ENCODE assay signal across 20 cellular contexts in the genomic region with DNA sequence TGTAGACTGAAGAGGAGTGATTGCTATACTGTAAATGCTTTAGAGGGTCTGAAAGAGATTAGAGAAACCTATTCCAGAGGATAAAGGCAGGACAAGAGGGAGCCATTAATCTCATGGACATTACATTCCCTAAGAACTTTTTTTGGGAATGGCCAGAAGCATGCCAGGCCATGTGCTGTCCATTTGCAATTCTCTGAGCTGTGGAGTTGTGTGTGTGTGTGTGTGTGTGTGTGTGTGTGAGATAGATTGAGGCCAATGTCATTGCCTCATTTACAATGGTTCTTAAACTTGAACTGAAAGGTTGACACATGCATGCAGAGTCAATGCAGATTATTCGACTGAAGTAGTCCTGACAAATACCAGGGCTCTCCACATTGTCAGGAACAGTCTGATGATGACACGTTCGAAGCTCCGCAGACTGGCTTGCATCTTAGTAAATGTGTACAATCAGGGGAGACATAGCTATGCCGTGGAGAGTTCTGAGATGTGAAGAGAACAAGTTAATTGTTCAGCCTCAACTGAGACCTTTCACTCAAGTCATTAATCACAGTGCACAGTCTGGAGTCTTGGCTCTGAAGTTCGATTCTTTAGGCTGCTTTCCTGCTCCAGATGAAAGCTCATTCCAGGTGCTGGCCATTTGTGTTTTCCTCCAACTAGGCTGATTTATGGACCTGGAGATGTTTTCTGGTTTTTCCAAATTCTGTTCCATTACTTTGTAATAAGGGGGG.
DNase-seq lines count a peak whose midpoint lies in the region; ATAC-seq, FAIRE-seq and TF ChIP-seq lines count a peak whose summit lies in the region.
"Had no signal": no experiment of that assay in that cellular context is flagged by ENCODE, and none has a peak within 500 bp of the region (broad histone marks: within the 10 kb centered on the region; RNA-seq: fewer than 3 reads in every experiment).

No MANE protein-coding gene starts in this region.

- CTCF ChIA-PET in K562 (lab: Yijun Ruan, JAX; ENCODE audit: low intra/inter-chr PET ratio) = no interaction called here

- H3K9me1 ChIP-seq in K562 (ENCODE audit: control insufficient read depth, insufficient read depth, low read length) (no peaks in the 10 kb centered on the region), keratinocyte (ENCODE audit: control insufficient read depth, extremely low read depth, insufficient read depth, low read length) (no peaks in the 10 kb centered on the region)

- no peaks in the 10 kb centered on the region for H3K36me3 Mint-ChIP-seq in activated T-cell treated with anti-CD3 and anti-CD28 coated beads, Interleukin-2, amount 50 U/mL, for 24 hours (ENCODE audit: low read depth)
- H3K36me3 Mint-ChIP-seq: brain had no signal

- no peaks in the 10 kb centered on the region for H3K9me3 Mint-ChIP-seq in activated T-cell treated with anti-CD3 and anti-CD28 coated beads, Interleukin-2, amount 50 U/mL, for 24 hours
- H3K9me3 Mint-ChIP-seq: activated CD4-positive, alpha-beta T cell treated with anti-CD3 and anti-CD28 coated beads, Interleukin-2, amount 10 ng/mL, durations not matched to agents 7 days and 5 days had no signal

- H3K4me3 Mint-ChIP-seq in activated T-cell treated with anti-CD3 and anti-CD28 coated beads, Interleukin-2, amount 50 U/mL, for 24 hours = no peak overlapping the region
- H3K4me3 Mint-ChIP-seq: activated CD4-positive, alpha-beta T cell treated with anti-CD3 and anti-CD28 coated beads, Interleukin-2, amount 10 ng/mL, durations not matched to agents 7 days and 5 days; activated T-cell treated with anti-CD3 and anti-CD28 coated beads, Interleukin-2, amount 50 U/mL, for 72 hours had no signal

- FAIRE-seq in K562 (lab: Jason Lieb, UNC) = no peak
- FAIRE-seq in keratinocyte (lab: Jason Lieb, UNC) = peak; percentile 66
- no peak for FAIRE-seq in small intestine (lab: Jason Lieb, UNC)
- FAIRE-seq: frontal cortex, HepG2, urothelium cell line had no signal

- H4K20me1 ChIP-seq in K562 (replicated peaks; ENCODE audit: control insufficient read depth, insufficient read depth, low read length) (no peaks in the 10 kb centered on the region), keratinocyte (ENCODE audit: control insufficient read depth, extremely low read depth, insufficient read depth, low read length) (no peaks in the 10 kb centered on the region)

- POLR2A ChIA-PET in K562 (lab: Yijun Ruan, JAX) = no interaction called here

- no peaks in the 10 kb centered on the region for H3K9me3 ChIP-seq in K562 (replicated peaks; ENCODE audit: control insufficient read depth, insufficient read depth, low read depth, low read length)
- no peaks in the 10 kb centered on the region for H3K9me3 ChIP-seq in keratinocyte (ENCODE audit: control insufficient read depth, low read depth, low read length)
- no peaks in the 10 kb centered on the region for H3K9me3 ChIP-seq in testis
- no peaks in the 10 kb centered on the region for H3K9me3 ChIP-seq in small intestine (ENCODE audit: control insufficient read depth, low read depth)
- H3K9me3 ChIP-seq: spleen, suprapubic skin had no signal

- no peak for ATAC-seq in K562
- ATAC-seq: activated T-cell treated with anti-CD3 and anti-CD28 coated beads, Interleukin-2, amount 50 U/mL, for 72 hours; HepG2; left cardiac atrium had no signal

- no peaks in the 10 kb centered on the region for H3K27me3 Mint-ChIP-seq in activated T-cell treated with anti-CD3 and anti-CD28 coated beads, Interleukin-2, amount 50 U/mL, for 24 hours
- H3K27me3 Mint-ChIP-seq: activated CD4-positive, alpha-beta T cell treated with anti-CD3 and anti-CD28 coated beads, Interleukin-2, amount 10 ng/mL, durations not matched to agents 7 days and 5 days had no signal

- no peak overlapping the region for H3K27ac Mint-ChIP-seq in activated T-cell treated with anti-CD3 and anti-CD28 coated beads, Interleukin-2, amount 50 U/mL, for 24 hours
- H3K27ac Mint-ChIP-seq: activated CD4-positive, alpha-beta T cell treated with anti-CD3 and anti-CD28 coated beads, Interleukin-2, amount 10 ng/mL, durations not matched to agents 7 days and 5 days; activated T-cell treated with anti-CD3 and anti-CD28 coated beads, Interleukin-2, amount 50 U/mL, for 72 hours had no signal

- TF ChIP-seq POLR2A in K562 (conservative IDR thresholded peaks at IDR 0.05) (no peak), testis (IDR thresholded peaks at IDR 0.05) (no peak)

- H3K27me3 ChIP-seq in K562 (ENCODE audit: control insufficient read depth in 2 of 2, insufficient read depth in 2 of 2, low read length in 2 of 2) (no peaks in the 10 kb centered on the region), keratinocyte (ENCODE audit: control insufficient read depth, extremely low read depth, insufficient read depth, low read length) (no peaks in the 10 kb centered on the region), testis (no peaks in the 10 kb centered on the region), small intestine (ENCODE audit: control insufficient read depth in 2 of 2, insufficient read depth in 2 of 2, low read length in 2 of 2) (no peaks in the 10 kb centered on the region)
- H3K27me3 ChIP-seq: spleen, suprapubic skin had no signal

- in situ Hi-C loops in K562 (cut with MboI) = no loop called here

- DNase-seq in NCI-H446 (lab: John Stamatoyannopoulos, UW) (peak; percentile 14 to 60), K562 (ENCODE audit: extremely low read depth in 1 of 4, low spot score in 3 of 4) (no peak), keratinocyte (ENCODE audit: low read depth, low spot score) (no peak), skeletal muscle cell (ENCODE audit: low read depth) (peak; percentile 63), testis (no peak), small intestine (no peak)
- DNase-seq in activated T-cell treated with anti-CD3 and anti-CD28 coated beads, Interleukin-2, amount 50 U/mL, for 24 hours = no peak
- DNase-seq: activated CD4-positive, alpha-beta T cell treated with anti-CD3 and anti-CD28 coated beads, Interleukin-2, amount 10 ng/mL, durations not matched to agents 7 days and 5 days; activated naive CD4-positive, alpha-beta T cell; activated T-cell treated with anti-CD3 and anti-CD28 coated beads, Interleukin-2, amount 50 U/mL, for 72 hours; effector CD4-positive, alpha-beta T cell; EL; left cardiac atrium; spleen; stimulated activated CD4-positive, alpha-beta T cell treated with anti-CD3 and anti-CD28 coated beads, Interleukin-2, amount 100 ng/mL, for 48 hours had no signal

- intact Hi-C loops in K562 (cut with micrococcal nuclease) (no loop called here), testis (cut with DNase I; ENCODE audit: low total_unique reads) (no loop called here)

- TF ChIP-seq EP300 in K562 (IDR thresholded peaks at IDR 0.05; ENCODE audit: low read length) = no peak

- H3K4me1 ChIP-seq in K562 (replicated peaks in 1 of 2; ENCODE audit: control insufficient read depth in 2 of 2, insufficient read depth in 2 of 2, low read length in 2 of 2) (no peaks in the 10 kb centered on the region), keratinocyte (ENCODE audit: control insufficient read depth, extremely low read depth, insufficient read depth, low read length) (peaks cover 8% of the 10 kb centered on the region), testis (no peaks in the 10 kb centered on the region), small intestine (ENCODE audit: control insufficient read depth in 2 of 2, insufficient read depth in 1 of 2, low read depth in 1 of 2, low read length in 1 of 2) (no peaks in the 10 kb centered on the region)
- H3K4me1 ChIP-seq: spleen had no signal

- H3K4me2 ChIP-seq in K562 (ENCODE audit: insufficient read depth, low read length) (no peak overlapping the region), keratinocyte (ENCODE audit: control insufficient read depth, extremely low read depth, insufficient read depth, low read depth, low read length) (no peak overlapping the region)

- H2AFZ ChIP-seq in K562 (ENCODE audit: low read depth, low read length) (no peak overlapping the region), keratinocyte (ENCODE audit: control insufficient read depth, low read length) (no peak overlapping the region)

- no TSS peak for BruUV-seq in K562 (replicated peaks; lab: Mats Ljungman, UMichigan)

- WGBS in K562 (ENCODE audit: insufficient coverage, low coverage, missing lambda C conversion rate) = 0% methylated on average over 6 of the region's 6 CpGs
- WGBS in testis, 2 donors = 71 to 82% methylated on average over 6 of the region's 6 CpGs
- WGBS in small intestine, 3 donors = 71 to 86% (median 80%) methylated on average over 6 of the region's 6 CpGs

- no peaks in the 10 kb centered on the region for H3K79me2 ChIP-seq in K562 (ENCODE audit: control insufficient read depth, insufficient read depth, low read length)
- H3K79me2 ChIP-seq in keratinocyte (ENCODE audit: control insufficient read depth, insufficient read depth, low read length) = no peaks in the 10 kb centered on the region

- H3K27ac ChIP-seq in K562 (ENCODE audit: extremely low read depth, low read depth, low read length) = no peak overlapping the region
- H3K27ac ChIP-seq in keratinocyte (ENCODE audit: control insufficient read depth, insufficient read depth, low read length) = no peak overlapping the region
- no peak overlapping the region for H3K27ac ChIP-seq in testis
- H3K27ac ChIP-seq in small intestine (ENCODE audit: low read depth in 1 of 2, low read length in 1 of 2) = no peak overlapping the region
- H3K27ac ChIP-seq: spleen, suprapubic skin had no signal

- H3K4me1 Mint-ChIP-seq in activated T-cell treated with anti-CD3 and anti-CD28 coated beads, Interleukin-2, amount 50 U/mL, for 24 hours (ENCODE audit: low read depth) = no peaks in the 10 kb centered on the region
- H3K4me1 Mint-ChIP-seq: activated CD4-positive, alpha-beta T cell treated with anti-CD3 and anti-CD28 coated beads, Interleukin-2, amount 10 ng/mL, durations not matched to agents 7 days and 5 days had no signal

- TF ChIP-seq RAD21 in K562 (CRISPR knock-in tag; conservative IDR thresholded peaks at IDR 0.05 in 1 of 2, IDR thresholded peaks at IDR 0.05 in 1 of 2) = no peak

- H3K4me3 ChIP-seq in K562 (no peak overlapping the region), keratinocyte (ENCODE audit: control insufficient read depth in 2 of 3, extremely low read depth in 1 of 3, insufficient read depth in 2 of 3, low read depth in 1 of 3, low read length in 3 of 3) (no peak overlapping the region), skeletal muscle cell (ENCODE audit: low read depth, low read length) (no peak overlapping the region), testis (no peak overlapping the region), small intestine (ENCODE audit: low read depth in 1 of 2, low read length in 2 of 2) (no peak overlapping the region)
- H3K4me3 ChIP-seq: spleen, suprapubic skin had no signal

- no peak overlapping the region for H3K9ac ChIP-seq in K562 (ENCODE audit: insufficient read depth in 1 of 2, low read depth in 2 of 2, low read length in 2 of 2)
- no peak overlapping the region for H3K9ac ChIP-seq in keratinocyte (ENCODE audit: control insufficient read depth, extremely low read depth, insufficient read depth, low read length)

- TF ChIP-seq CTCF in K562 (IDR thresholded peaks at IDR 0.05 in 2 of 3, conservative IDR thresholded peaks at IDR 0.05 in 1 of 3; ENCODE audit: insufficient read depth in 2 of 3, low read depth in 1 of 3, low read length in 3 of 3) (no peak), keratinocyte (optimal IDR thresholded peaks at IDR 0.05 in 1 of 3, IDR thresholded peaks at IDR 0.05 in 1 of 3, conservative IDR thresholded peaks at IDR 0.05 in 1 of 3; ENCODE audit: extremely low read depth in 1 of 3, insufficient read depth in 2 of 3, low read length in 3 of 3) (no peak), testis (IDR thresholded peaks at IDR 0.05) (no peak)

- H3K36me3 ChIP-seq in K562 (ENCODE audit: control insufficient read depth, insufficient read depth, low read length) (no peaks in the 10 kb centered on the region), keratinocyte (ENCODE audit: control insufficient read depth in 2 of 2, extremely low read depth in 1 of 2, insufficient read depth in 2 of 2, low read length in 2 of 2) (no peaks in the 10 kb centered on the region), testis (ENCODE audit: low read depth, missing control alignments) (no peaks in the 10 kb centered on the region), small intestine (ENCODE audit: control insufficient read depth in 2 of 2, insufficient read depth in 2 of 2, low read length in 2 of 2) (no peaks in the 10 kb centered on the region)
- H3K36me3 ChIP-seq: spleen, suprapubic skin had no signal

- dilution Hi-C loops in keratinocyte (cut with MboI; ENCODE audit: extremely low pct_ligation_motif_present, low sequenced_read_pairs) = no loop called here

Comparison
In these comparisons a context has a peak if more than half of its experiments do, and no peak if none do; other contexts are left out.
1. DNase-seq: peak in NCI-H446 (2 of 2) and skeletal muscle cell (single experiment); none in K562 (0 of 4), keratinocyte (single experiment), activated T-cell treated with anti-CD3 and anti-CD28 coated beads, Interleukin-2, amount 50 U/mL, for 24 hours (single experiment), testis (single experiment) and small intestine (single experiment).